28 cellular contexts compared by ENCODE assay signal in genomic region chr12:107895966-107896365, GRCh38.
"Had no signal": no experiment of that assay in that cellular context is flagged by ENCODE, and none has a peak within 500 bp of the region (broad histone marks: within the 10 kb centered on the region; RNA-seq: fewer than 3 reads in every experiment).

No MANE protein-coding gene starts in this region.

- H3K9me3 Mint-ChIP-seq: stimulated activated effector memory CD8-positive, alpha-beta T cell treated with anti-CD3 and anti-CD28 coated beads, Interleukin-12 subunit alpha, Interleukin-12 subunit beta, amount 100 ng/mL, for 72 hours; stimulated activated memory B cell treated with anti-CD40 and anti-IgM and Interleukin-4, amounts not matched to agents 10 μg/mL and 1 μg/mL and 100 μg/mL, for 72 hours; stimulated activated naive B cell treated with anti-CD40 and anti-IgM and Interleukin-4, amounts not matched to agents 10 μg/mL and 1 μg/mL and 100 μg/mL, for 72 hours; stimulated activated naive CD8-positive, alpha-beta T cell treated with anti-CD3 and anti-CD28 coated beads, Interleukin-15, amount 100 ng/mL, for 72 hours; stimulated activated naive CD8-positive, alpha-beta T cell treated with anti-CD3 and anti-CD28 coated beads, Interleukin-15, Interleukin-2, amounts not matched to agents 100 ng/mL and 50 ng/mL, for 24 hours; type B pancreatic cell had no signal

- H3K4me1 ChIP-seq: stomach, suprapubic skin, testis, thyroid gland, tibial artery, tibial nerve, transverse colon, upper lobe of left lung, upper lobe of right lung, uterus, vagina had no signal

- DNase-seq: stimulated activated CD4-positive, alpha-beta T cell treated with anti-CD3 and anti-CD28 coated beads, Interleukin-2, amount 100 ng/mL, for 48 hours; stimulated activated CD4-positive, alpha-beta T cell treated with anti-CD3 and anti-CD28 coated beads, Interleukin-4, amount 100 ng/mL, for 1 hour; stimulated activated CD4-positive, alpha-beta T cell treated with anti-CD3 and anti-CD28 coated beads, Interleukin-4, amount 100 ng/mL, for 24 hours; stimulated activated CD4-positive, alpha-beta T cell treated with anti-CD3 and anti-CD28 coated beads, Interleukin-4, amount 100 ng/mL, for 4 hours; stimulated activated CD8-positive, alpha-beta memory T cell treated with anti-CD3 and anti-CD28 coated beads, Interleukin-4, amount 100 ng/mL, for 48 hours; stimulated activated naive B cell treated with anti-CD40 and anti-IgM and Interleukin-4, amounts not matched to agents 10 μg/mL and 1 μg/mL and 100 μg/mL, for 72 hours; stimulated activated naive CD4-positive, alpha-beta T cell; stimulated activated naive CD4-positive, alpha-beta T cell treated with Interleukin-2 at 50 U/mL for 16 hours; stimulated activated naive CD8-positive, alpha-beta T cell treated with anti-CD3 and anti-CD28 coated beads, Interleukin-15, amount 100 ng/mL, for 72 hours; stimulated activated naive CD8-positive, alpha-beta T cell treated with anti-CD3 and anti-CD28 coated beads, Interleukin-15, Interleukin-2, amounts not matched to agents 100 U/mL and 50 U/mL, for 24 hours; stomach; substantia nigra; testis; thyroid gland; tibial artery; transverse colon; trophoblast cell; upper lobe of left lung; upper lobe of right lung; uterus had no signal

- H3K4me1 Mint-ChIP-seq: stimulated activated effector memory CD8-positive, alpha-beta T cell treated with anti-CD3 and anti-CD28 coated beads, Interleukin-12 subunit alpha, Interleukin-12 subunit beta, amount 100 ng/mL, for 72 hours; stimulated activated memory B cell treated with anti-CD40 and anti-IgM and Interleukin-4, amounts not matched to agents 10 μg/mL and 1 μg/mL and 100 μg/mL, for 72 hours; stimulated activated naive B cell treated with anti-CD40 and anti-IgM and Interleukin-4, amounts not matched to agents 10 μg/mL and 1 μg/mL and 100 μg/mL, for 72 hours; stimulated activated naive CD8-positive, alpha-beta T cell treated with anti-CD3 and anti-CD28 coated beads, Interleukin-15, amount 100 ng/mL, for 72 hours had no signal

- H3K9me3 ChIP-seq: stomach, suprapubic skin, testis, thoracic aorta, thyroid gland, tibial artery, tibial nerve, transverse colon, upper lobe of left lung, upper lobe of right lung, uterus, vagina had no signal

- H3K27ac Mint-ChIP-seq: stimulated activated effector memory CD8-positive, alpha-beta T cell treated with anti-CD3 and anti-CD28 coated beads, Interleukin-12 subunit alpha, Interleukin-12 subunit beta, amount 100 ng/mL, for 72 hours; stimulated activated memory B cell treated with anti-CD40 and anti-IgM and Interleukin-4, amounts not matched to agents 10 μg/mL and 1 μg/mL and 100 μg/mL, for 72 hours; stimulated activated naive B cell treated with anti-CD40 and anti-IgM and Interleukin-4, amounts not matched to agents 10 μg/mL and 1 μg/mL and 100 μg/mL, for 72 hours; stimulated activated naive CD8-positive, alpha-beta T cell treated with anti-CD3 and anti-CD28 coated beads, Interleukin-15, amount 100 ng/mL, for 72 hours; stimulated activated naive CD8-positive, alpha-beta T cell treated with anti-CD3 and anti-CD28 coated beads, Interleukin-15, Interleukin-2, amounts not matched to agents 100 ng/mL and 50 ng/mL, for 24 hours; type B pancreatic cell had no signal

- H3K36me3 Mint-ChIP-seq: stimulated activated effector memory CD8-positive, alpha-beta T cell treated with anti-CD3 and anti-CD28 coated beads, Interleukin-12 subunit alpha, Interleukin-12 subunit beta, amount 100 ng/mL, for 72 hours; stimulated activated memory B cell treated with anti-CD40 and anti-IgM and Interleukin-4, amounts not matched to agents 10 μg/mL and 1 μg/mL and 100 μg/mL, for 72 hours; stimulated activated naive B cell treated with anti-CD40 and anti-IgM and Interleukin-4, amounts not matched to agents 10 μg/mL and 1 μg/mL and 100 μg/mL, for 72 hours; type B pancreatic cell had no signal

- H3K36me3 ChIP-seq: stomach, suprapubic skin, thoracic aorta, thyroid gland, tibial artery, tibial nerve, transverse colon, upper lobe of left lung, upper lobe of right lung, uterus, vagina had no signal

- H3K27me3 Mint-ChIP-seq: stimulated activated memory B cell treated with anti-CD40 and anti-IgM and Interleukin-4, amounts not matched to agents 10 μg/mL and 1 μg/mL and 100 μg/mL, for 72 hours had no signal

- H3K4me3 Mint-ChIP-seq: stimulated activated effector memory CD8-positive, alpha-beta T cell treated with anti-CD3 and anti-CD28 coated beads, Interleukin-12 subunit alpha, Interleukin-12 subunit beta, amount 100 ng/mL, for 72 hours; stimulated activated memory B cell treated with anti-CD40 and anti-IgM and Interleukin-4, amounts not matched to agents 10 μg/mL and 1 μg/mL and 100 μg/mL, for 72 hours; stimulated activated naive B cell treated with anti-CD40 and anti-IgM and Interleukin-4, amounts not matched to agents 10 μg/mL and 1 μg/mL and 100 μg/mL, for 72 hours; stimulated activated naive CD8-positive, alpha-beta T cell treated with anti-CD3 and anti-CD28 coated beads, Interleukin-15, amount 100 ng/mL, for 72 hours; stimulated activated naive CD8-positive, alpha-beta T cell treated with anti-CD3 and anti-CD28 coated beads, Interleukin-15, Interleukin-2, amounts not matched to agents 100 ng/mL and 50 ng/mL, for 24 hours; type B pancreatic cell had no signal

- H3K27ac ChIP-seq: stomach, suprapubic skin, testis, thoracic aorta, thyroid gland, tibial artery, tibial nerve, transverse colon, upper lobe of left lung, upper lobe of right lung, uterus, vagina had no signal

- H3K4me3 ChIP-seq: stomach, suprapubic skin, testis, thoracic aorta, thyroid gland, tibial artery, tibial nerve, transverse colon, upper lobe of left lung, upper lobe of right lung, uterus, vagina had no signal
